Comparison of ENCODE assay signal across 26 cellular contexts in genomic region chr11:66294626-66295620, GRCh38. TPM values are rescaled to one million over a fixed set of nuclear protein-coding genes. Genes with fewer than 3 reads are reported as not detected.
"Had no signal": no experiment of that assay in that cellular context is flagged by ENCODE, and none has a peak within 500 bp of the region (broad histone marks: within the 10 kb centered on the region; RNA-seq: fewer than 3 reads in every experiment).

No MANE protein-coding gene starts in this region.

- H3K27ac ChIP-seq: ascending aorta, body of pancreas, KMS-11, SK-N-MC, VCaP had no signal

- H3K4me3 ChIP-seq: ascending aorta, body of pancreas, SK-N-MC had no signal

- ATAC-seq: activated CD8-positive, alpha-beta T cell treated with anti-CD3 and anti-CD28 coated beads for 36 hours; body of pancreas; Panc1; Right ventricle myocardium inferior; T-cell had no signal

- H3K9ac ChIP-seq: KMS-11 had no signal

- DNase-seq: activated CD4-positive, alpha-beta T cell treated with anti-CD3 and anti-CD28 coated beads for 4 hours; activated CD8-positive, alpha-beta memory T cell treated with anti-CD3 and anti-CD28 coated beads, Interleukin-2, amount 50 U/mL, for 48 hours; activated CD8-positive, alpha-beta T cell treated with anti-CD3 and anti-CD28 coated beads for 36 hours; activated T-cell treated with anti-CD3 and anti-CD28 coated beads, Interleukin-2, amount 50 U/mL, for 1 hour; body of pancreas; central memory CD4-positive, alpha-beta T cell; NCI-H1092; NCI-H1417; NCI-H2029; NCI-H345; NCI-H510A; NCI-H69; NK-92 treated with Interleukin-12 subunit alpha and Interleukin-12 subunit beta, amount 100 ng/mL, for 24 hours; OCI-M1; RPMI8226; T-cell had no signal

- H3K36me3 Mint-ChIP-seq: activated naive CD4-positive, alpha-beta T cell treated with anti-CD3 and anti-CD28 coated beads, Interleukin-2, amount 50 U/mL, for 24 hours; T-cell had no signal

- H3K27ac Mint-ChIP-seq: activated CD8-positive, alpha-beta T cell treated with anti-CD3 and anti-CD28 coated beads for 36 hours; activated naive CD4-positive, alpha-beta T cell treated with anti-CD3 and anti-CD28 coated beads, Interleukin-2, amount 50 U/mL, for 24 hours; T-cell had no signal

- H3K4me3 Mint-ChIP-seq: activated CD8-positive, alpha-beta T cell treated with anti-CD3 and anti-CD28 coated beads for 36 hours; activated naive CD4-positive, alpha-beta T cell treated with anti-CD3 and anti-CD28 coated beads, Interleukin-2, amount 50 U/mL, for 24 hours; T-cell had no signal

- H3K36me3 ChIP-seq: ascending aorta had no signal

- FAIRE-seq: bronchial epithelial cell had no signal

- H3K9me3 ChIP-seq: ascending aorta, body of pancreas had no signal

- H3K4me2 ChIP-seq: KMS-11 had no signal

- H3K27me3 ChIP-seq: body of pancreas had no signal

RNA-seq across cellular contexts. Expression of gene TMEM151A, which starts 3.2 kb away (rescaled TPM):
- total RNA-seq: activated CD8-positive, alpha-beta T cell treated with anti-CD3 and anti-CD28 coated beads for 36 hours; bronchial epithelial cell; MCF 10A; T-helper 2 cell treated with Interferon-gamma antibody and Interleukin-4, amounts not matched to agents 100 ng/mL and 5 ng/mL, for 36 hours had no signal

RNA-seq across cellular contexts. Expression of gene CNIH2, which starts 16.9 kb away (rescaled TPM):
- total RNA-seq: ascending aorta, bronchial epithelial cell, Right ventricle myocardium inferior had no signal

RNA-seq across cellular contexts. Expression of gene CD248, which starts 21.9 kb away (rescaled TPM):
- total RNA-seq: MCF 10A had no signal
